Comparison of ENCODE assay signal across 8 cellular contexts in the genomic region with DNA sequence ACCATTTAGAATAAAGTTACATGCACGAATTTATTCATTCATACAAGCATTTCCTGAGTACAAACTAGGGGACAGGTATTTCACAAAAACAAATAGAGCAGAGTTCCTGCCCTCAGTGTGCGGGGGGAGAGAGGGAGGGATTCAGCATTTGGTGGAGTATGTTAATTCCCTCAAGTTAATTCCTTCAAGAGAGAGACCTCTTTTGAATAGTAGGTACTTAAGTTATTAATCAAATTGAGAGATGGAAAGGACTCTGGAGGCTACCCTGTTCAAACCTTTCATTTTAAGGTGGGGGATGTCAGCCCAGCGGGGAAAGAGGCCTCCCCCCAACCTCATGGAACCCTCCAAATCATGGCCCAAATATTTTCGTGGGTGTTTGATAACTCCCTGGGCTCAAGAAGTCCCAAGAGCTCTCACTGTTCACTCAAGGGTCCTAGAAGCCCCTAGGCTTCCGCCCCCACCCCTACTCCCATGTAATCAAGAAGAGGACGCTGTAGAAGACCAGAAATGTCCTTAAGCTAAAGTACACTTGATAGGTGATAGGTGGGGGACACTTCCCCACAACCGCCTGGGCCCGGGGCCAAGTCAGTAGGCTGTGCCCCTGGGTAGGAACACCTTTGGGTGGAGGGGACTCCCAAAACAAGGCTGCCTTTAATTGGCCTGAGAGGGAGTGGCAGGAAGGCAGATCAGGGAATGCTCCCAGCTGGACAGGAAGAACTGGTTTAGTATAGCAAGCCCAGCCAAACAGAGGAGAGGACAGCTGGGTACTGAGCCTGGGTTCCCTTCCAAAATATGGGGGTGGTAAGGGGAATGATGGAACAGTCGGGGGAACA. TPM values are rescaled to one million over a fixed set of nuclear protein-coding genes. Genes with fewer than 3 reads are reported as not detected.
DNase-seq lines count a peak whose midpoint lies in the region; ATAC-seq and TF ChIP-seq lines count a peak whose summit lies in the region.

No MANE protein-coding gene starts in this region.

- no peak for ATAC-seq in naive thymus-derived CD8-positive, alpha-beta T cell

- peaks cover 78% of the 10 kb centered on the region for H3K4me1 Mint-ChIP-seq in osteocyte (ENCODE audit: unreplicated experiment)
- H3K4me1 Mint-ChIP-seq in naive thymus-derived CD8-positive, alpha-beta T cell, result peaks cover 0 to 16% (median 5%) of the 10 kb centered on the region in 4 donors

- peak overlapping the region; percentile 30 for H3K4me3 Mint-ChIP-seq in osteocyte (ENCODE audit: unreplicated experiment)
- no peak overlapping the region for H3K4me3 Mint-ChIP-seq in naive thymus-derived CD8-positive, alpha-beta T cell

- no peak for TF ChIP-seq CTCF in epithelial cell of esophagus (IDR thresholded peaks at IDR 0.05; ENCODE audit: insufficient read depth, low read depth, low read length, missing control alignments)
- no peak for TF ChIP-seq CTCF in osteocyte (IDR thresholded peaks at IDR 0.05)

- H3K36me3 Mint-ChIP-seq in osteocyte (ENCODE audit: unreplicated experiment), result peaks cover 1% of the 10 kb centered on the region
- peaks cover 0 to 2% (median 0%) of the 10 kb centered on the region in 3 donors for H3K36me3 Mint-ChIP-seq in naive thymus-derived CD8-positive, alpha-beta T cell

- H3K27me3 Mint-ChIP-seq in osteocyte (ENCODE audit: unreplicated experiment), result no peaks in the 10 kb centered on the region
- peaks cover 8 to 32% (median 26%) of the 10 kb centered on the region in 5 donors for H3K27me3 Mint-ChIP-seq in naive thymus-derived CD8-positive, alpha-beta T cell

- peak overlapping the region; percentile 63 for H3K4me3 ChIP-seq in epithelial cell of esophagus (ENCODE audit: low read length)

- H3K9me3 Mint-ChIP-seq in osteocyte (ENCODE audit: unreplicated experiment), result no peaks in the 10 kb centered on the region
- no peaks in the 10 kb centered on the region for H3K9me3 Mint-ChIP-seq in naive thymus-derived CD8-positive, alpha-beta T cell

- H3K27ac Mint-ChIP-seq in osteocyte (ENCODE audit: unreplicated experiment), result peak overlapping the region; percentile 89
- H3K27ac Mint-ChIP-seq in naive thymus-derived CD8-positive, alpha-beta T cell, result no peak overlapping the region

- DNase-seq in COLO668 (lab: John Stamatoyannopoulos, UW; ENCODE audit: unreplicated experiment) (peak; percentile 59), NCI-H748 (lab: John Stamatoyannopoulos, UW; ENCODE audit: unreplicated experiment) (peak; percentile 74), epithelial cell of esophagus (ENCODE audit: low read depth) (peak; percentile 81), osteocyte (ENCODE audit: extremely low spot score, unreplicated experiment) (no peak), NCI-H1048 (lab: John Stamatoyannopoulos, UW) (no peak), NCI-H526 treated with DMSO at 0.1 percent for 48 hours (lab: John Stamatoyannopoulos, UW) (no peak), 8988T (no peak)
- DNase-seq in naive thymus-derived CD8-positive, alpha-beta T cell, result no peak

- POLR2A ChIA-PET in naive thymus-derived CD8-positive, alpha-beta T cell (lab: Charles Lee), result no interaction called here

RNA-seq across cellular contexts. Expression of gene SDC4, which starts 2.9 kb away (rescaled TPM):
- total RNA-seq in osteocyte, result 31.5 and 32.3 TPM in 2 replicates
- under 1 TPM; 0.25 to 0.31 TPM for total RNA-seq in naive thymus-derived CD8-positive, alpha-beta T cell
- under 1 TPM in 2 of 3 donors, not detected in 1; 0.09 to 0.24 TPM for polyA plus RNA-seq in naive thymus-derived CD8-positive, alpha-beta T cell

RNA-seq across cellular contexts. Expression of gene SYS1, which starts 17.6 kb away (rescaled TPM):
- total RNA-seq in osteocyte, result 23.7 and 23.8 TPM in 2 replicates
- total RNA-seq in naive thymus-derived CD8-positive, alpha-beta T cell, result 10 to 100 TPM; 58.7 to 62.5 TPM
- 10 to 100 TPM; 34.2 to 46.1 (median 36.2) TPM for polyA plus RNA-seq in naive thymus-derived CD8-positive, alpha-beta T cell

RNA-seq across cellular contexts. Expression of gene TP53TG5, which starts 32.8 kb away (rescaled TPM):
- total RNA-seq in osteocyte, result not detected in 2 replicates
- under 1 TPM in 1 of 2 experiments, not detected in 1; 0.47 TPM for total RNA-seq in naive thymus-derived CD8-positive, alpha-beta T cell
- polyA plus RNA-seq in naive thymus-derived CD8-positive, alpha-beta T cell, result under 1 TPM in 2 of 3 donors, not detected in 1; 0.42 to 0.55 TPM

RNA-seq across cellular contexts. Expression of gene MATN4, which starts 37.2 kb away (rescaled TPM):
- total RNA-seq in osteocyte, result not detected in 2 replicates
- not detected for total RNA-seq in naive thymus-derived CD8-positive, alpha-beta T cell
- polyA plus RNA-seq in naive thymus-derived CD8-positive, alpha-beta T cell, result not detected

RNA-seq across cellular contexts. Expression of gene RBPJL, which starts 38.7 kb away (rescaled TPM):
- total RNA-seq in osteocyte, result not detected in 2 replicates
- not detected for total RNA-seq in naive thymus-derived CD8-positive, alpha-beta T cell
- not detected for polyA plus RNA-seq in naive thymus-derived CD8-positive, alpha-beta T cell

Comparison
In these comparisons a context has a peak if more than half of its experiments do, and no peak if none do; other contexts are left out.
1. DNase-seq: peak in COLO668 (single experiment), NCI-H748 (single experiment) and epithelial cell of esophagus (single experiment); none in osteocyte (single experiment), NCI-H1048 (single experiment), NCI-H526 treated with DMSO at 0.1 percent for 48 hours (single experiment), 8988T (single experiment) and naive thymus-derived CD8-positive, alpha-beta T cell (0 of 10).
2. RNA of gene SDC4, which starts 2.9 kb away (total RNA-seq): 31.5 to 32.3 TPM in osteocyte; 0.25 to 0.31 TPM in naive thymus-derived CD8-positive, alpha-beta T cell; every median in the first group is over 10 times any median in the second.